In genomic region chr16:22374311-22375116, GRCh38 we compare ENCODE assay signal across 8 cellular contexts. TPM values are rescaled to one million over a fixed set of nuclear protein-coding genes. Genes with fewer than 3 reads are reported as not detected.
DNase-seq lines count a peak whose midpoint lies in the region; TF ChIP-seq lines count a peak whose summit lies in the region.

Gene CDR2, minus strand, starts transcription at chr16:22374619. Its CDS starts 310 bp downstream, at chr16:22374309.

- no peaks in the 10 kb centered on the region for H3K9me3 ChIP-seq in neuron (ENCODE audit: low read length)

- in situ Hi-C loops in SK-MEL-5 (cut with HindIII; ENCODE audit: low pct_unique_long_range_greater_than_20kb, low sequenced_read_pairs), result no loop called here

- peak within 1 kb of the TSS; percentile 97 for H3K4me3 Mint-ChIP-seq in HFFc6

- H3K4me1 Mint-ChIP-seq in HFFc6 (ENCODE audit: low read depth), result peaks cover 51% of the 10 kb centered on the region

- no peaks in the 10 kb centered on the region for H3K9me3 Mint-ChIP-seq in HFFc6

- H3K27ac Mint-ChIP-seq in HFFc6, result peak within 1 kb of the TSS; percentile 90

- peaks cover 8% of the 10 kb centered on the region for H3K4me1 ChIP-seq in neuron (ENCODE audit: insufficient read depth, low read length)

- DNase-seq in GM04504 (ENCODE audit: low read depth), result peak; percentile 94
- DNase-seq in HFFc6, result peak; percentile 97
- DNase-seq in NAMALWA (ENCODE audit: low spot score), result peak; percentile 98
- peak; percentile 95 for DNase-seq in SK-MEL-5 (ENCODE audit: low read depth, low spot score)
- DNase-seq in activated naive CD4-positive, alpha-beta T cell (lab: John Stamatoyannopoulos, UW), result peak; percentile 91 to 96 (median 96)
- DNase-seq in foreskin melanocyte, result peak; percentile 93
- DNase-seq in stromal cell of bone marrow (ENCODE audit: low read depth), result peak; percentile 96

- H2AFZ ChIP-seq in neuron (ENCODE audit: low read depth, low read length), result peak within 1 kb of the TSS; percentile 94

- H3K4me3 ChIP-seq in neuron (ENCODE audit: low read length), result peak within 1 kb of the TSS; percentile 85

- no peak for TF ChIP-seq CTCF in HFFc6 (IDR thresholded peaks at IDR 0.05)

- H3K36me3 ChIP-seq in neuron (ENCODE audit: insufficient read depth, low read length), result no peaks in the 10 kb centered on the region

- peaks cover 28% of the 10 kb centered on the region for H3K36me3 Mint-ChIP-seq in HFFc6 (ENCODE audit: low read depth)

- peaks cover 3% of the 10 kb centered on the region; the same call in 1 of the 2 replicates for H3K27me3 Mint-ChIP-seq in HFFc6 (ENCODE audit: insufficient read depth)

- no peaks in the 10 kb centered on the region for H3K27me3 ChIP-seq in neuron (ENCODE audit: insufficient read depth, low read length)

RNA-seq across cellular contexts. Expression of gene CDR2, which starts in this region (rescaled TPM):
- 10 to 100 TPM; 35.9 to 43.4 (median 39.1) TPM for total RNA-seq in HFFc6 (2021; fragmentation: NEBNext Ultra II Directional; extraction: Animal tissue kit (Norgen Biotek cat#: 25700))
- total RNA-seq in SK-MEL-5 (2014; rRNA removed; shearing (Covaris generic)), result 13.7 and 14.5 TPM in 2 replicates
- polyA plus RNA-seq in SK-MEL-5 (2015; cell fraction: cytosol; rRNA removed), result 15.0 and 19.7 TPM in 2 replicates
- polyA plus RNA-seq in SK-MEL-5 (2015; cell fraction: nucleus; rRNA removed), result 12.6 and 17.0 TPM in 2 replicates

Comparison
In these comparisons a context has a peak if more than half of its experiments do, and no peak if none do; other contexts are left out.
1. Peak in every context shown above with its lines: DNase-seq and H3K4me3 ChIP-seq.